Comparison of ENCODE assay signal across 9 cellular contexts in the genomic region with DNA sequence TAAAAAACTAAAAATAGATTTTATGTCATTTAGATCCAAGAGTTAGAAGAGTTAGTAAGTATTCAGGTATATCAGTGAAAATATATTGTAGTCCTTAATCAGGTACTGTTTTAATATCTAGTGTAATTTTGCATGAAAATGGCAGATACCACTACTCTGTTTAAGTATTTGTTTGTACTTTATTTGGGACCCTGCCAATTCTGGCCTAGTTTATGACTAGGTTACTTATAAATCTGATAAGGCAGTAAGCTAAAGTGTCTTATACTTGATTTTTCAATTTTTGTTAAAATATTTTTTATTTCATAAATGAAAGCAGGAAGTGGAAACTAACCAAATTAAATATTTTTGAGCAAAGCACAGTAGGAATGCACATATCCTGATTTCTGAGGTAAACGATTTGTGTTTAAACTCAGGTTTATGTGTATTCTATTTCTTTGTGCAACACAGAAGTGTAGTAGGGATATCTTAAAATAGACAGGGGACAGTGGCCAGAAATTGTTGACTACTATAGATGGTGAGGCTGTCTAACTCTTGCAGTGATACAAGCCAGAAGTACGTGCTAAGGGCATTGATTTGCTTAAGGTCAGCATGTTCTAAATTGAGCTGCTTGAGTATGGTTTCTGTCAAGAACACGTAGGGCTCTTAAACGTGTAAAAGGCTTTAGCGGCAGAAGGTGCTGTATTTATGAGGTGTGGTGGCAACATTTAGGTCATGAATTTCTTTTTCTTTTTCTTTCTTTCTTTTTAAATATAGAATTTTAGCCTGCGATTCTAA. TPM values are rescaled to one million over a fixed set of nuclear protein-coding genes. Genes with fewer than 3 reads are reported as not detected.
A peak's percentile ranks its signal among the peaks of the same experiment; 100 is the strongest.
DNase-seq lines count a peak whose midpoint lies in the region; ATAC-seq and TF ChIP-seq lines count a peak whose summit lies in the region.
"Had no signal": no experiment of that assay in that cellular context is flagged by ENCODE, and none has a peak within 500 bp of the region (broad histone marks: within the 10 kb centered on the region; RNA-seq: fewer than 3 reads in every experiment).

No MANE protein-coding gene starts in this region.

- H4K12ac ChIP-seq in trophoblast cell (ENCODE audit: low read depth, low read length), result no peak overlapping the region

- no peaks in the 10 kb centered on the region; the same call in 1 of the 2 replicates for H3K36me3 ChIP-seq in KMS-11 (ENCODE audit: insufficient read depth)
- H3K36me3 ChIP-seq in trophoblast cell (ENCODE audit: control insufficient read depth in 1 of 2, insufficient read depth in 2 of 2, low read length in 2 of 2), result peaks cover 6 to 9% of the 10 kb centered on the region in 2 experiments

- H3K27me3 ChIP-seq in KMS-11 (ENCODE audit: insufficient read depth, low read depth), result no peaks in the 10 kb centered on the region
- H3K27me3 ChIP-seq in trophoblast cell (ENCODE audit: insufficient read depth, low read length), result no peaks in the 10 kb centered on the region

- no peak for TF ChIP-seq CTCF in KMS-11 (conservative IDR thresholded peaks at IDR 0.05; ENCODE audit: low read depth, low read length)

- no peaks in the 10 kb centered on the region for H3K9me3 ChIP-seq in trophoblast cell (ENCODE audit: insufficient read depth, low read depth, low read length)

- no peak overlapping the region for H2AFZ ChIP-seq in KMS-11 (ENCODE audit: low read depth)
- H2AFZ ChIP-seq in trophoblast cell (ENCODE audit: insufficient read depth, low read length, poor library complexity), result no peak overlapping the region

- H3K4ac ChIP-seq in trophoblast cell (ENCODE audit: low read depth, low read length), result no peak overlapping the region

- no CpG with 5 or more reads among the region's 6 CpGs for WGBS in trophoblast cell (ENCODE audit: extremely low coverage, insufficient coverage, insufficient read length)

- H2BK12ac ChIP-seq in trophoblast cell (ENCODE audit: low read length), result no peak overlapping the region

- H3K9ac ChIP-seq in KMS-11, result peak overlapping the region; percentile 29; the same call in 1 of the 2 replicates
- H3K9ac ChIP-seq in trophoblast cell (ENCODE audit: low read length), result no peak overlapping the region

- no peak overlapping the region for H3K14ac ChIP-seq in trophoblast cell (ENCODE audit: low read length)

- H3K4me3 ChIP-seq in KMS-11 (IDR thresholded peaks at IDR 0.05; ENCODE audit: insufficient read depth, low read depth, low read length) (no peak overlapping the region), trophoblast cell (ENCODE audit: low read depth, low read length) (no peak overlapping the region)

- H3K4me1 ChIP-seq in KMS-11 (ENCODE audit: low read depth, poor library complexity, severe bottlenecking), result peaks cover 43% of the 10 kb centered on the region
- no peaks in the 10 kb centered on the region for H3K4me1 ChIP-seq in trophoblast cell (ENCODE audit: control insufficient read depth in 1 of 2, insufficient read depth in 2 of 2, low read length in 2 of 2)

- H3K4me2 ChIP-seq in KMS-11, result peak overlapping the region; percentile 91
- no peak overlapping the region for H3K4me2 ChIP-seq in trophoblast cell (ENCODE audit: low read length)

- no peak overlapping the region for H4K91ac ChIP-seq in trophoblast cell (ENCODE audit: low read depth, low read length)

- ATAC-seq in GM21447 (IDR thresholded peaks at IDR 0.05; ENCODE audit: unreplicated experiment), result peak; percentile 82

- no peak overlapping the region for H3K23ac ChIP-seq in trophoblast cell (ENCODE audit: low read length)

- H4K20me1 ChIP-seq in KMS-11 (ENCODE audit: insufficient read depth), result no peaks in the 10 kb centered on the region

- in situ Hi-C loops in G401 (cut with HindIII; ENCODE audit: low sequenced_read_pairs), result no loop called here

- DNase-seq in G401 (ENCODE audit: low spot score) (peak; percentile 43), left kidney (ENCODE audit: low read depth, low spot score) (peak; percentile 18), midbrain (lab: John Stamatoyannopoulos, UW) (no peak), trophoblast cell (no peak), DMS 273 (lab: John Stamatoyannopoulos, UW; ENCODE audit: unreplicated experiment) (no peak)
- DNase-seq in stimulated activated CD4-positive, alpha-beta T cell treated with anti-CD3 and anti-CD28 coated beads, Interleukin-4, amount 100 ng/mL, for 4 hours, result no peak
- DNase-seq: CD4-positive, alpha-beta memory T cell had no signal

- H2BK120ac ChIP-seq in trophoblast cell (ENCODE audit: insufficient read depth, low read length, poor library complexity), result no peak overlapping the region

- H2AK5ac ChIP-seq in trophoblast cell (ENCODE audit: low read length), result no peak overlapping the region

- no peak overlapping the region for H4K8ac ChIP-seq in trophoblast cell (ENCODE audit: low read depth, low read length)

- no peak overlapping the region for H3K18ac ChIP-seq in trophoblast cell (ENCODE audit: low read length)

- no peak overlapping the region for H2BK5ac ChIP-seq in trophoblast cell (ENCODE audit: low read depth, low read length, poor library complexity)

- H3K79me1 ChIP-seq in trophoblast cell (ENCODE audit: low read length), result no peaks in the 10 kb centered on the region

- peaks cover 54% of the 10 kb centered on the region for H3K79me2 ChIP-seq in KMS-11 (ENCODE audit: insufficient read depth, low read depth)
- peaks cover 3% of the 10 kb centered on the region for H3K79me2 ChIP-seq in trophoblast cell (ENCODE audit: control insufficient read depth, insufficient read depth, low read length, poor library complexity)

- H3K27ac ChIP-seq in KMS-11 (peak overlapping the region; percentile 79), trophoblast cell (ENCODE audit: low read depth, low read length) (no peak overlapping the region)

RNA-seq across cellular contexts. Expression of a gene that starts 34.0 kb away (rescaled TPM):
- total RNA-seq in G401 (2014; rRNA removed; shearing (Covaris generic)), result 25.3 and 36.4 TPM in 2 replicates
- polyA plus RNA-seq in trophoblast cell (2013), result 18.8 and 19.0 TPM in 2 replicates

Comparison
In these comparisons a context has a peak if more than half of its experiments do, and no peak if none do; other contexts are left out.
1. DNase-seq: peak in G401 (single experiment) and left kidney (single experiment); none in midbrain (single experiment), trophoblast cell (0 of 2), stimulated activated CD4-positive, alpha-beta T cell treated with anti-CD3 and anti-CD28 coated beads, Interleukin-4, amount 100 ng/mL, for 4 hours (0 of 2) and DMS 273 (single experiment).